In the genomic region with DNA sequence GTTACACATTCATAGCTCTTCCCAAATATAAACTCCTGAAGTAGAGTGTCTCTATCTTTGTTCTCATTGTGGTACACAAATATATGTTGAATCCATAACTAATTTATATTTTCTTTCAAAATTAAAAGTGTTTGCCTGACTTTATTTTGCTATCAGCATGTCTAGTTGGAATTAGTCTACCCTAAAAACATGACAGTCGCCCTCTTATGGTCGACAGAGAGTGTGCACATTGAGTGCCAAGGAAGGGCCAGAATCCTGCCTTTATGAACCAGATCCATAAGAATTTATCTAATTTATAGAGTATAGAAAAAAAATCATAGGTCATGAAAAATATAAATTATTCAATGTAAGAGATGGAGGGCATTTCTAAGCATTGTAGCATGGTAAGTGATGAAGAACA, we compare ENCODE assay signal across 4 cellular contexts.
TF ChIP-seq lines count a peak whose summit lies in the region.

No MANE protein-coding gene starts in this region.

TF ChIP-seq in SK-N-SH, 30 proteins besides CTCF, POLR2A, EP300 and RAD21:
- TF ChIP-seq YY1 (IDR thresholded peaks at IDR 0.05; ENCODE audit: low read depth) (no peak), GABPA (IDR thresholded peaks at IDR 0.05; ENCODE audit: low read depth) (no peak)
- TF ChIP-seq, protein P1, sequence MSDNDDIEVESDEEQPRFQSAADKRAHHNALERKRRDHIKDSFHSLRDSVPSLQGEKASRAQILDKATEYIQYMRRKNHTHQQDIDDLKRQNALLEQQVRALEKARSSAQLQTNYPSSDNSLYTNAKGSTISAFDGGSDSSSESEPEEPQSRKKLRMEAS (IDR thresholded peaks at IDR 0.05; ENCODE audit: low read depth): no peak

TF ChIP-seq in SK-N-SH treated with all-trans-retinoic acid at 6 μM for 48 hours, 23 proteins besides CTCF, POLR2A, EP300 and RAD21:
- TF ChIP-seq ISL1 (CRISPR knock-in tag; IDR thresholded peaks at IDR 0.05) (no peak), ZNF70 (CRISPR knock-in tag; IDR thresholded peaks at IDR 0.05) (no peak), ARNTL (CRISPR knock-in tag; IDR thresholded peaks at IDR 0.05; ENCODE audit: borderline replicate concordance, low read depth) (no peak), SNAI2 (CRISPR knock-in tag; IDR thresholded peaks at IDR 0.05) (no peak), POU6F1 (CRISPR knock-in tag; IDR thresholded peaks at IDR 0.05; ENCODE audit: borderline replicate concordance, low read depth) (no peak), TCF4 (CRISPR knock-in tag; IDR thresholded peaks at IDR 0.05; ENCODE audit: borderline replicate concordance) (no peak), ZNF8 (CRISPR knock-in tag; IDR thresholded peaks at IDR 0.05) (no peak), ZFP3 (CRISPR knock-in tag; IDR thresholded peaks at IDR 0.05) (no peak), PPARA (CRISPR knock-in tag; IDR thresholded peaks at IDR 0.05; ENCODE audit: borderline replicate concordance) (no peak)
- TF ChIP-seq, protein P2, sequence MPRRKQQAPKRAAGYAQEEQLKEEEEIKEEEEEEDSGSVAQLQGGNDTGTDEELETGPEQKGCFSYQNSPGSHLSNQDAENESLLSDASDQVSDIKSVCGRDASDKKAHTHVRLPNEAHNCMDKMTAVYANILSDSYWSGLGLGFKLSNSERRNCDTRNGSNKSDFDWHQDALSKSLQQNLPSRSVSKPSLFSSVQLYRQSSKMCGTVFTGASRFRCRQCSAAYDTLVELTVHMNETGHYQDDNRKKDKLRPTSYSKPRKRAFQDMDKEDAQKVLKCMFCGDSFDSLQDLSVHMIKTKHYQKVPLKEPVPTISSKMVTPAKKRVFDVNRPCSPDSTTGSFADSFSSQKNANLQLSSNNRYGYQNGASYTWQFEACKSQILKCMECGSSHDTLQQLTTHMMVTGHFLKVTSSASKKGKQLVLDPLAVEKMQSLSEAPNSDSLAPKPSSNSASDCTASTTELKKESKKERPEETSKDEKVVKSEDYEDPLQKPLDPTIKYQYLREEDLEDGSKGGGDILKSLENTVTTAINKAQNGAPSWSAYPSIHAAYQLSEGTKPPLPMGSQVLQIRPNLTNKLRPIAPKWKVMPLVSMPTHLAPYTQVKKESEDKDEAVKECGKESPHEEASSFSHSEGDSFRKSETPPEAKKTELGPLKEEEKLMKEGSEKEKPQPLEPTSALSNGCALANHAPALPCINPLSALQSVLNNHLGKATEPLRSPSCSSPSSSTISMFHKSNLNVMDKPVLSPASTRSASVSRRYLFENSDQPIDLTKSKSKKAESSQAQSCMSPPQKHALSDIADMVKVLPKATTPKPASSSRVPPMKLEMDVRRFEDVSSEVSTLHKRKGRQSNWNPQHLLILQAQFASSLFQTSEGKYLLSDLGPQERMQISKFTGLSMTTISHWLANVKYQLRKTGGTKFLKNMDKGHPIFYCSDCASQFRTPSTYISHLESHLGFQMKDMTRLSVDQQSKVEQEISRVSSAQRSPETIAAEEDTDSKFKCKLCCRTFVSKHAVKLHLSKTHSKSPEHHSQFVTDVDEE (CRISPR knock-in tag; IDR thresholded peaks at IDR 0.05): no peak

TF ChIP-seq in IMR-90, 13 proteins besides CTCF, POLR2A, EP300 and RAD21:
- TF ChIP-seq FOS (IDR thresholded peaks at IDR 0.05; ENCODE audit: low read depth, low read length) (no peak), SMC3 (IDR thresholded peaks at IDR 0.05; ENCODE audit: low read depth, low read length) (no peak), NFE2L2 (IDR thresholded peaks at IDR 0.05; ENCODE audit: low read depth, low read length) (no peak), CEBPB (IDR thresholded peaks at IDR 0.05; ENCODE audit: low read depth, low read length) (no peak), MXI1 (IDR thresholded peaks at IDR 0.05; ENCODE audit: borderline replicate concordance, low read depth, low read length) (no peak), BHLHE40 (IDR thresholded peaks at IDR 0.05; ENCODE audit: low read depth, low read length) (no peak), USF2 (IDR thresholded peaks at IDR 0.05; ENCODE audit: low read depth, low read length) (no peak), MAFK (IDR thresholded peaks at IDR 0.05; ENCODE audit: low read depth, low read length) (no peak), RCOR1 (IDR thresholded peaks at IDR 0.05; ENCODE audit: insufficient replicate concordance, low read length) (no peak), MAZ (IDR thresholded peaks at IDR 0.05; ENCODE audit: borderline replicate concordance, low read depth, low read length) (no peak), CHD1 (IDR thresholded peaks at IDR 0.05; ENCODE audit: low read depth, low read length) (no peak)
- TF ChIP-seq, protein P3, sequence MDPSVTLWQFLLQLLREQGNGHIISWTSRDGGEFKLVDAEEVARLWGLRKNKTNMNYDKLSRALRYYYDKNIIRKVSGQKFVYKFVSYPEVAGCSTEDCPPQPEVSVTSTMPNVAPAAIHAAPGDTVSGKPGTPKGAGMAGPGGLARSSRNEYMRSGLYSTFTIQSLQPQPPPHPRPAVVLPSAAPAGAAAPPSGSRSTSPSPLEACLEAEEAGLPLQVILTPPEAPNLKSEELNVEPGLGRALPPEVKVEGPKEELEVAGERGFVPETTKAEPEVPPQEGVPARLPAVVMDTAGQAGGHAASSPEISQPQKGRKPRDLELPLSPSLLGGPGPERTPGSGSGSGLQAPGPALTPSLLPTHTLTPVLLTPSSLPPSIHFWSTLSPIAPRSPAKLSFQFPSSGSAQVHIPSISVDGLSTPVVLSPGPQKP (IDR thresholded peaks at IDR 0.05; ENCODE audit: borderline replicate concordance, low read depth, low read length): no peak

TF ChIP-seq in K562, 482 proteins besides CTCF, POLR2A, EP300 and RAD21:
- no peak for TF ChIP-seq SMARCC2 (IDR thresholded peaks at IDR 0.05; ENCODE audit: low read depth)
- TF ChIP-seq, protein P4, sequence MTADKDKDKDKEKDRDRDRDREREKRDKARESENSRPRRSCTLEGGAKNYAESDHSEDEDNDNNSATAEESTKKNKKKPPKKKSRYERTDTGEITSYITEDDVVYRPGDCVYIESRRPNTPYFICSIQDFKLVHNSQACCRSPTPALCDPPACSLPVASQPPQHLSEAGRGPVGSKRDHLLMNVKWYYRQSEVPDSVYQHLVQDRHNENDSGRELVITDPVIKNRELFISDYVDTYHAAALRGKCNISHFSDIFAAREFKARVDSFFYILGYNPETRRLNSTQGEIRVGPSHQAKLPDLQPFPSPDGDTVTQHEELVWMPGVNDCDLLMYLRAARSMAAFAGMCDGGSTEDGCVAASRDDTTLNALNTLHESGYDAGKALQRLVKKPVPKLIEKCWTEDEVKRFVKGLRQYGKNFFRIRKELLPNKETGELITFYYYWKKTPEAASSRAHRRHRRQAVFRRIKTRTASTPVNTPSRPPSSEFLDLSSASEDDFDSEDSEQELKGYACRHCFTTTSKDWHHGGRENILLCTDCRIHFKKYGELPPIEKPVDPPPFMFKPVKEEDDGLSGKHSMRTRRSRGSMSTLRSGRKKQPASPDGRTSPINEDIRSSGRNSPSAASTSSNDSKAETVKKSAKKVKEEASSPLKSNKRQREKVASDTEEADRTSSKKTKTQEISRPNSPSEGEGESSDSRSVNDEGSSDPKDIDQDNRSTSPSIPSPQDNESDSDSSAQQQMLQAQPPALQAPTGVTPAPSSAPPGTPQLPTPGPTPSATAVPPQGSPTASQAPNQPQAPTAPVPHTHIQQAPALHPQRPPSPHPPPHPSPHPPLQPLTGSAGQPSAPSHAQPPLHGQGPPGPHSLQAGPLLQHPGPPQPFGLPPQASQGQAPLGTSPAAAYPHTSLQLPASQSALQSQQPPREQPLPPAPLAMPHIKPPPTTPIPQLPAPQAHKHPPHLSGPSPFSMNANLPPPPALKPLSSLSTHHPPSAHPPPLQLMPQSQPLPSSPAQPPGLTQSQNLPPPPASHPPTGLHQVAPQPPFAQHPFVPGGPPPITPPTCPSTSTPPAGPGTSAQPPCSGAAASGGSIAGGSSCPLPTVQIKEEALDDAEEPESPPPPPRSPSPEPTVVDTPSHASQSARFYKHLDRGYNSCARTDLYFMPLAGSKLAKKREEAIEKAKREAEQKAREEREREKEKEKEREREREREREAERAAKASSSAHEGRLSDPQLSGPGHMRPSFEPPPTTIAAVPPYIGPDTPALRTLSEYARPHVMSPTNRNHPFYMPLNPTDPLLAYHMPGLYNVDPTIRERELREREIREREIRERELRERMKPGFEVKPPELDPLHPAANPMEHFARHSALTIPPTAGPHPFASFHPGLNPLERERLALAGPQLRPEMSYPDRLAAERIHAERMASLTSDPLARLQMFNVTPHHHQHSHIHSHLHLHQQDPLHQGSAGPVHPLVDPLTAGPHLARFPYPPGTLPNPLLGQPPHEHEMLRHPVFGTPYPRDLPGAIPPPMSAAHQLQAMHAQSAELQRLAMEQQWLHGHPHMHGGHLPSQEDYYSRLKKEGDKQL (CRISPR knock-in tag; IDR thresholded peaks at IDR 0.05; ENCODE audit: borderline replicate concordance): no peak
- no peak for TF ChIP-seq HDAC3 (IDR thresholded peaks at IDR 0.05; ENCODE audit: borderline replicate concordance, partially characterized antibody)
- no peak for TF ChIP-seq ZHX1 (conservative IDR thresholded peaks at IDR 0.05; ENCODE audit: low read length)
- no peak for TF ChIP-seq HDAC2 (IDR thresholded peaks at IDR 0.05)
- TF ChIP-seq ZZZ3 (IDR thresholded peaks at IDR 0.05): no peak
- TF ChIP-seq EHMT2 (IDR thresholded peaks at IDR 0.05): no peak
- no peak for TF ChIP-seq ZNF175 (CRISPR knock-in tag; IDR thresholded peaks at IDR 0.05; ENCODE audit: low read depth)
- TF ChIP-seq TCF7 (IDR thresholded peaks at IDR 0.05; ENCODE audit: borderline replicate concordance): no peak
- no peak for TF ChIP-seq MCM7 (IDR thresholded peaks at IDR 0.05)
- TF ChIP-seq LARP7 (IDR thresholded peaks at IDR 0.05): no peak
- no peak for TF ChIP-seq MEIS2 (IDR thresholded peaks at IDR 0.05; ENCODE audit: partially characterized antibody)
- no peak for TF ChIP-seq NCOA2 (IDR thresholded peaks at IDR 0.05; ENCODE audit: partially characterized antibody in 2 of 2)
- TF ChIP-seq RBM22 (IDR thresholded peaks at IDR 0.05; ENCODE audit: low read depth, low read length, poor library complexity, severe bottlenecking): no peak
- TF ChIP-seq SNIP1 (IDR thresholded peaks at IDR 0.05; ENCODE audit: low read depth): no peak
- no peak for TF ChIP-seq CHD2 (IDR thresholded peaks at IDR 0.05; ENCODE audit: low read depth, low read length)
TF ChIP-seq in K562: peak in this region for 0.
